Comparison of ENCODE assay signal across 11 cellular contexts in the genomic region with DNA sequence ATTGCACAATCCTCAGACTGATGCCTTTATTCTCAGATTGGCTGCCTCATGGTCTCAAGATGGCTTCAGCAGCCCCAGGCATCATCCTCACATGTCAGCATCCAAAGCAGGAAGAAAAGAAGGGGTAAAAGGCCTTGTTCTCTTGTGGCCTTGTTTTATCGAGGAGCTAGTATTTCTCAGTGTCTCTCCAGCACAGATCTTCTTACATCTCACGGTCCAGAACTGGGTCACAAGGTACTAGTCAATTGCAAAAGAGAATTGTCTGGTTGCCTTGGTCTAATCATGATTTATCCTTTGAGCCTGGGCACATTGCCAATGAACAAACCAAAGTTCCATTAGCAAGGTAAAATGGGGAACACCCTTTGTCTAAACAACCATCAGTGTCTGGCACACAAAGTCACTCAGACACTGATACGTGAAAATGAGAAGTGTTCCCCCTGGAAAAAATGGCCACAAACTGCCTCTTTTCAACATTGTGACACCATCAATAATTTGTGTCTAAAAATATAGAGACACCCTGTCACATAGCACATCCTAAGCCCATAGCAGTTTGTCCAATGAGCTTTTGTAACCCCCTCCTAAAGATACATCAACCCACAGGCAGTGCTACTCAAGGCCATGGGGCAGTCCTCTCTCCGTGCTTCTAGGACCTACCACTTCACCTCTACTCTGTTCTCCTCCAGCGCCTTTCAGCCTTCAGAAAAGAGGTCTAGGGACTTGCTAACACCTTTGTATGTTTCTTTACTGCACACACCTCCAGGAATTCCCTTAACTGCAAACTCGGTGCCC.
DNase-seq lines count a peak whose midpoint lies in the region; ATAC-seq and TF ChIP-seq lines count a peak whose summit lies in the region.
"Had no signal": no experiment of that assay in that cellular context is flagged by ENCODE, and none has a peak within 500 bp of the region (broad histone marks: within the 10 kb centered on the region; RNA-seq: fewer than 3 reads in every experiment).

No MANE protein-coding gene starts in this region.

- H3K9me3 ChIP-seq in left ventricle myocardium inferior (replicated peaks) (no peaks in the 10 kb centered on the region), colonic mucosa (no peaks in the 10 kb centered on the region)

- intact Hi-C loops in left ventricle myocardium inferior (cut with micrococcal nuclease): no loop called here
- intact Hi-C loops in Right ventricle myocardium superior (cut with DNase I): no loop called here
- intact Hi-C loops in colonic mucosa (cut with DNase I): no loop called here

- peaks cover 22% of the 10 kb centered on the region for H3K4me1 ChIP-seq in left ventricle myocardium inferior
- no peaks in the 10 kb centered on the region for H3K4me1 ChIP-seq in colonic mucosa
- no peaks in the 10 kb centered on the region for H3K4me1 ChIP-seq in urinary bladder (ENCODE audit: insufficient read depth)

- 76% methylated on average over 6 of the region's 6 CpGs for WGBS in urinary bladder

- TF ChIP-seq CTCF in left ventricle myocardium inferior (IDR thresholded peaks at IDR 0.05; ENCODE audit: borderline replicate concordance): no peak
- TF ChIP-seq CTCF in colonic mucosa (IDR thresholded peaks at IDR 0.05): no peak

- no peaks in the 10 kb centered on the region for H3K27me3 ChIP-seq in left ventricle myocardium inferior (ENCODE audit: low read depth)
- no peaks in the 10 kb centered on the region for H3K27me3 ChIP-seq in colonic mucosa

- no peak overlapping the region for H3K9ac ChIP-seq in colonic mucosa (ENCODE audit: low read depth in 2 of 2, low read length in 2 of 2)

- H3K4me3 ChIP-seq in left ventricle myocardium inferior: no peak overlapping the region
- no peak overlapping the region for H3K4me3 ChIP-seq in colonic mucosa
- no peak overlapping the region for H3K4me3 ChIP-seq in urinary bladder (ENCODE audit: low read depth, low read length)

- ATAC-seq in Right ventricle myocardium superior (ENCODE audit: poor library complexity) (no peak), GM19035 (IDR thresholded peaks at IDR 0.05; ENCODE audit: unreplicated experiment) (no peak), HG03139 (IDR thresholded peaks at IDR 0.05; ENCODE audit: unreplicated experiment) (no peak)

- H3K27ac ChIP-seq in left ventricle myocardium inferior (replicated peaks): peak overlapping the region; percentile 72
- H3K27ac ChIP-seq in colonic mucosa: no peak overlapping the region
- H3K27ac ChIP-seq in urinary bladder (ENCODE audit: low read depth): peak overlapping the region; percentile 18

- H3K36me3 ChIP-seq in left ventricle myocardium inferior: no peaks in the 10 kb centered on the region
- no peaks in the 10 kb centered on the region for H3K36me3 ChIP-seq in colonic mucosa
- H3K36me3 ChIP-seq in urinary bladder (ENCODE audit: insufficient read depth): no peaks in the 10 kb centered on the region

- DNase-seq in left ventricle myocardium inferior (no peak), Right ventricle myocardium superior (no peak), NCI-H2171 treated with DMSO at 0.1 percent for 48 hours (lab: John Stamatoyannopoulos, UW) (peak; percentile 23), colonic mucosa (peak; percentile 38)
- DNase-seq in stimulated activated CD8-positive, alpha-beta memory T cell treated with anti-CD3 and anti-CD28 coated beads, Interleukin-4, amount 100 ng/mL, for 48 hours: no peak
- DNase-seq: activated gamma-delta T cell, kidney, retina had no signal

Comparison
In these comparisons a context has a peak if more than half of its experiments do, and no peak if none do; other contexts are left out.
1. DNase-seq: peak in NCI-H2171 treated with DMSO at 0.1 percent for 48 hours (single experiment) and colonic mucosa (single experiment); none in left ventricle myocardium inferior (single experiment), Right ventricle myocardium superior (single experiment) and stimulated activated CD8-positive, alpha-beta memory T cell treated with anti-CD3 and anti-CD28 coated beads, Interleukin-4, amount 100 ng/mL, for 48 hours (single experiment).